ENCODE assay signal across 8 cellular contexts in genomic region chr10:116521424-116522305, GRCh38. TPM values are rescaled to one million over a fixed set of nuclear protein-coding genes. Genes with fewer than 3 reads are reported as not detected.
DNase-seq lines count a peak whose midpoint lies in the region; ATAC-seq, FAIRE-seq and TF ChIP-seq lines count a peak whose summit lies in the region.

No MANE protein-coding gene starts in this region.

- 50% methylated on average over 10 of the region's 10 CpGs; no CpG with 5 or more reads in 1 of the 2 experiments for WGBS in H1 (ENCODE audit: extremely low coverage in 1 of 2, insufficient coverage in 1 of 2, insufficient read length in 1 of 2, insufficient replicate concordance in 2 of 2, low coverage in 1 of 2, low lambda C conversion rate in 2 of 2, missing lambda C conversion rate in 1 of 2), 2 experiments
- no CpG with 5 or more reads among the region's 10 CpGs for WGBS in neuronal stem cell (ENCODE audit: extremely low coverage in 2 of 2, insufficient read length in 2 of 2, insufficient replicate concordance in 1 of 2), 2 donors

- H3K79me1 ChIP-seq in H1 (ENCODE audit: low read depth, low read length) (no peaks in the 10 kb centered on the region), neuronal stem cell (ENCODE audit: low read depth, low read length) (no peaks in the 10 kb centered on the region)

- H3K23ac ChIP-seq in H1 (ENCODE audit: insufficient read length) (no peak overlapping the region), neuronal stem cell (ENCODE audit: low read depth, low read length, poor library complexity) (no peak overlapping the region)

- H2BK20ac ChIP-seq in H1 (ENCODE audit: low read length), result no peak overlapping the region

- H2BK12ac ChIP-seq in H1 (ENCODE audit: low read depth, low read length) (no peak overlapping the region), neuronal stem cell (ENCODE audit: low read length) (no peak overlapping the region)

- H4K5ac ChIP-seq in H1 (ENCODE audit: insufficient read length, low read depth, low read length), result no peak overlapping the region

- H3K4me3 ChIP-seq in AG04449 (ENCODE audit: low read depth, low read length) (no peak overlapping the region), H1 (ENCODE audit: extremely low read depth in 1 of 4, insufficient read depth in 2 of 4, low read depth in 3 of 4, low read length in 4 of 4) (no peak overlapping the region), neuronal stem cell (ENCODE audit: low read length in 2 of 2) (no peak overlapping the region)

- no peak overlapping the region for H3K9ac ChIP-seq in H1 (replicated peaks in 1 of 4; ENCODE audit: extremely low read depth in 1 of 4, low read depth in 3 of 4, low read length in 3 of 4)
- H3K9ac ChIP-seq in neuronal stem cell (ENCODE audit: low read depth, low read length, poor library complexity), result no peak overlapping the region

- ATAC-seq in HG02943 (IDR thresholded peaks at IDR 0.05; ENCODE audit: low read depth, unreplicated experiment) (peak; percentile 80), GM18861 (IDR thresholded peaks at IDR 0.05; ENCODE audit: unreplicated experiment) (no peak)

- FAIRE-seq in RCC 7860 (lab: Jason Lieb, UNC) (peak; percentile 74), H1 (lab: Jason Lieb, UNC) (no peak)

- POLR2A ChIA-PET in AG04449 (lab: Yijun Ruan, JAX), result no interaction called here
- POLR2A ChIA-PET in H1 (lab: Charles Lee; ENCODE audit: partially characterized antibody), result interaction anchor here (0.8 kb wide), 1 partner anchor 11 kb away, joined by 3 read pairs; no protein-coding TSS in a partner anchor

- H4K91ac ChIP-seq in H1 (replicated peaks; ENCODE audit: insufficient read length, low read length), result no peak overlapping the region
- no peak overlapping the region for H4K91ac ChIP-seq in neuronal stem cell (ENCODE audit: low read depth, low read length, poor library complexity)

- peak; percentile 45 to 55 for TF ChIP-seq RAD21 in H1 (IDR thresholded peaks at IDR 0.05 in 1 of 2, conservative IDR thresholded peaks at IDR 0.05 in 1 of 2; ENCODE audit: low read depth in 2 of 2, low read length in 2 of 2)

- no peaks in the 10 kb centered on the region for H3K27me3 ChIP-seq in H1 (replicated peaks in 1 of 4; ENCODE audit: control insufficient read depth in 3 of 4, extremely low read depth in 1 of 4, insufficient read depth in 3 of 4, low read length in 3 of 4)
- peaks cover 0 to 7% (median 0%) of the 10 kb centered on the region in 3 experiments for H3K27me3 ChIP-seq in neuronal stem cell (ENCODE audit: control insufficient read depth in 3 of 3, insufficient read depth in 3 of 3, low read depth in 1 of 3, low read length in 3 of 3)

- H3K14ac ChIP-seq in H1 (ENCODE audit: insufficient read length) (no peak overlapping the region), neuronal stem cell (ENCODE audit: low read length) (no peak overlapping the region)

- H3K4me2 ChIP-seq in H1 (ENCODE audit: insufficient read depth in 1 of 2, low read depth in 2 of 2, low read length in 2 of 2) (no peak overlapping the region), neuronal stem cell (ENCODE audit: insufficient read depth, low read length, poor library complexity, severe bottlenecking) (no peak overlapping the region)

- no peaks in the 10 kb centered on the region for H3K23me2 ChIP-seq in H1 (ENCODE audit: low read depth, low read length)

- no peaks in the 10 kb centered on the region for H3K9me3 ChIP-seq in H1 (ENCODE audit: insufficient read depth in 2 of 2, low read depth in 1 of 2, low read length in 1 of 2)
- no peaks in the 10 kb centered on the region for H3K9me3 ChIP-seq in neuronal stem cell (replicated peaks in 1 of 2; ENCODE audit: control insufficient read depth in 2 of 2, insufficient read depth in 1 of 2, low read depth in 1 of 2, low read length in 2 of 2)

- no peak for DNase-seq in AG04449 (ENCODE audit: low read depth, low spot score)
- DNase-seq in GM04503 (ENCODE audit: low read depth), result peak; percentile 4
- DNase-seq in RCC 7860 (ENCODE audit: low spot score), result peak; percentile 18
- DNase-seq in H1 (ENCODE audit: low read depth in 1 of 2, low spot score in 2 of 2), result no peak
- DNase-seq in neuronal stem cell (ENCODE audit: low spot score), result peak; percentile 33
- no peak for DNase-seq in islet precursor cell

- TF ChIP-seq EP300 in H1 (IDR thresholded peaks at IDR 0.05; ENCODE audit: borderline replicate concordance in 1 of 2, low read depth in 2 of 2, low read length in 2 of 2), result no peak

- H2AFZ ChIP-seq in H1 (ENCODE audit: low read length) (no peak overlapping the region), neuronal stem cell (ENCODE audit: low read length) (no peak overlapping the region)

- H4K8ac ChIP-seq in H1 (ENCODE audit: extremely low read depth, insufficient read depth, low read length), result no peak overlapping the region
- H4K8ac ChIP-seq in neuronal stem cell (ENCODE audit: low read depth, low read length), result no peak overlapping the region

- no peaks in the 10 kb centered on the region for H4K20me1 ChIP-seq in H1 (replicated peaks in 1 of 2; ENCODE audit: control insufficient read depth in 1 of 2, insufficient read depth in 2 of 2, low read length in 2 of 2)

- H2BK120ac ChIP-seq in H1 (replicated peaks; ENCODE audit: low read depth, low read length), result no peak overlapping the region
- H2BK120ac ChIP-seq in neuronal stem cell (ENCODE audit: low read depth, low read length), result no peak overlapping the region

- H3K18ac ChIP-seq in H1 (ENCODE audit: extremely low read depth, low read length) (no peak overlapping the region), neuronal stem cell (ENCODE audit: low read length) (no peak overlapping the region)

- no peaks in the 10 kb centered on the region for H3K36me3 ChIP-seq in H1 (ENCODE audit: control insufficient read depth in 2 of 4, insufficient read depth in 4 of 4, low read length in 3 of 4)
- no peaks in the 10 kb centered on the region for H3K36me3 ChIP-seq in neuronal stem cell (replicated peaks in 1 of 2; ENCODE audit: control insufficient read depth in 2 of 2, insufficient read depth in 2 of 2, low read length in 2 of 2)

- H2BK5ac ChIP-seq in H1 (ENCODE audit: low read depth, low read length), result no peak overlapping the region
- no peak overlapping the region for H2BK5ac ChIP-seq in neuronal stem cell (ENCODE audit: low read length)

- no peak for TF ChIP-seq POLR2A in H1 (IDR thresholded peaks at IDR 0.05; ENCODE audit: control extremely low read depth in 1 of 2, low read depth in 2 of 2, low read length in 2 of 2)

- CTCF ChIA-PET in AG04449 (lab: Yijun Ruan, JAX), result interaction anchor here (0.9 to 2.7 kb wide), 3 partner anchors 9 to 31 kb away, joined by 3 to 10 read pairs (median 3); no protein-coding TSS in a partner anchor
- CTCF ChIA-PET in H1 (lab: Charles Lee; ENCODE audit: partially characterized antibody), result interaction anchor here (0.6 to 2.7 kb wide), 29 partner anchors 8 to 1077 kb away, joined by 3 to 14 read pairs (median 4); partner anchors contain the start of gene PNLIP

- H3K4me1 ChIP-seq in H1 (replicated peaks in 1 of 4; ENCODE audit: control insufficient read depth in 3 of 4, insufficient read depth in 4 of 4, low read length in 3 of 4) (no peaks in the 10 kb centered on the region; a peak in 1 of 7 replicates), neuronal stem cell (ENCODE audit: control insufficient read depth in 2 of 2, insufficient read depth in 1 of 2, low read depth in 1 of 2, low read length in 2 of 2) (no peaks in the 10 kb centered on the region)

- H3K27ac ChIP-seq in H1 (ENCODE audit: low read depth, low read length), result no peak overlapping the region
- no peak overlapping the region for H3K27ac ChIP-seq in neuronal stem cell (replicated peaks; ENCODE audit: low read length)

- no peak overlapping the region for H3K4ac ChIP-seq in H1 (replicated peaks; ENCODE audit: insufficient read length, low read depth, low read length)
- no peak overlapping the region for H3K4ac ChIP-seq in neuronal stem cell (ENCODE audit: low read length)

- no peak overlapping the region for H2AK5ac ChIP-seq in H1 (ENCODE audit: low read depth, low read length)
- H2AK5ac ChIP-seq in neuronal stem cell (ENCODE audit: low read depth, low read length), result no peak overlapping the region

- H3K79me2 ChIP-seq in H1 (ENCODE audit: control insufficient read depth in 1 of 2, insufficient read depth in 2 of 2, low read length in 2 of 2), result no peaks in the 10 kb centered on the region

- peak; percentile 44 for TF ChIP-seq CTCF in AG04449 (IDR thresholded peaks at IDR 0.05; ENCODE audit: insufficient read depth, low read length, missing control alignments)
- peak in 2 of 3 experiments; percentile 46 to 48; a peak in 3 of 4 replicates for TF ChIP-seq CTCF in H1 (IDR thresholded peaks at IDR 0.05; ENCODE audit: control extremely low read depth in 1 of 3, insufficient read depth in 1 of 3, low read depth in 1 of 3, low read length in 3 of 3)

- no peak overlapping the region for H2BK15ac ChIP-seq in H1 (ENCODE audit: low read length)
- H2BK15ac ChIP-seq in neuronal stem cell (ENCODE audit: low read length), result no peak overlapping the region

- H3K56ac ChIP-seq in H1 (replicated peaks; ENCODE audit: insufficient read length, low read depth, low read length), result no peak overlapping the region

TF ChIP-seq in H1, 55 proteins besides CTCF, POLR2A, EP300 and RAD21 (continues in another document):
- TF ChIP-seq CHD1 (IDR thresholded peaks at IDR 0.05; ENCODE audit: low read depth, low read length), result no peak
- TF ChIP-seq EZH2 (IDR thresholded peaks at IDR 0.05; ENCODE audit: low read depth, low read length, severe bottlenecking), result no peak
- no peak for TF ChIP-seq KDM4A (IDR thresholded peaks at IDR 0.05; ENCODE audit: low read depth, low read length, severe bottlenecking)
- TF ChIP-seq SP4 (IDR thresholded peaks at IDR 0.05; ENCODE audit: low read length), result no peak
- no peak for TF ChIP-seq JUN (IDR thresholded peaks at IDR 0.05; ENCODE audit: low read depth, low read length)
- no peak for TF ChIP-seq TAF1 (IDR thresholded peaks at IDR 0.05; ENCODE audit: low read depth, low read length)
- TF ChIP-seq TAF7 (optimal IDR thresholded peaks at IDR 0.05; ENCODE audit: borderline replicate concordance, low read depth, low read length), result no peak

RNA-seq across cellular contexts. Expression of gene PNLIP, which starts 24.1 kb away (rescaled TPM):
- total RNA-seq in H1 (2021; fragmentation: NEBNext Ultra II Directional; extraction: Animal tissue kit (Norgen Biotek cat#: 25700)), result not detected in 2 replicates
- polyA plus RNA-seq in H1 (2011; rRNA removed), result not detected in 2 replicates
- not detected for polyA plus RNA-seq in H1 (2011; cell fraction: cytosol; rRNA removed)
- polyA plus RNA-seq in H1 (2011; cell fraction: nucleus; rRNA removed), result not detected
- not detected in 4 replicates for polyA plus RNA-seq in H1 (2012, experiment 1 of 2)
- polyA plus RNA-seq in H1 (2012, experiment 2 of 2), result not detected
- polyA plus RNA-seq in H1 (2013, experiment 1 of 2), result not detected
- polyA plus RNA-seq in H1 (2013, experiment 2 of 2), result not detected
- not detected in 2 replicates for polyA minus RNA-seq in H1 (2011; rRNA and poly(A)+ RNA removed)
- polyA minus RNA-seq in H1 (2011; cell fraction: cytosol; rRNA and poly(A)+ RNA removed), result not detected
- not detected for polyA minus RNA-seq in H1 (2011; cell fraction: nucleus; rRNA and poly(A)+ RNA removed)
- not detected for polyA plus RNA-seq in neuronal stem cell (2013, experiment 1 of 2)
- not detected for polyA plus RNA-seq in neuronal stem cell (2013, experiment 2 of 2)

Comparison
In these comparisons a context has a peak if more than half of its experiments do, and no peak if none do; other contexts are left out.
1. DNase-seq: peak in GM04503 (single experiment), RCC 7860 (single experiment) and neuronal stem cell (single experiment); none in AG04449 (single experiment), H1 (0 of 2) and islet precursor cell (single experiment).